8 cellular contexts compared by ENCODE assay signal in genomic region chr5:443239-444151, GRCh38. TPM values are rescaled to one million over a fixed set of nuclear protein-coding genes. Genes with fewer than 3 reads are reported as not detected.
DNase-seq lines count a peak whose midpoint lies in the region; ATAC-seq and TF ChIP-seq lines count a peak whose summit lies in the region.

No MANE protein-coding gene starts in this region.

- H3K9ac ChIP-seq in BLaER1 treated with 17β-estradiol and CSF1 and Interleukin-3, amounts not matched to agents 10 nM and 100 nM, result peak overlapping the region; percentile 86 to 92 (median 90)

- peak overlapping the region; percentile 78 to 93 (median 89); a peak in 21 of 22 replicates for H3K27ac ChIP-seq in BLaER1 treated with 17β-estradiol and CSF1 and Interleukin-3, amounts not matched to agents 10 nM and 100 nM

- H3K4me1 ChIP-seq in BLaER1 treated with 17β-estradiol and CSF1 and Interleukin-3, amounts not matched to agents 10 nM and 100 nM, result peaks cover 57 to 85% (median 62%) of the 10 kb centered on the region in 10 experiments

- H3K27me3 Mint-ChIP-seq in neural crest cell (ENCODE audit: low read depth), result no peaks in the 10 kb centered on the region

- H3K4me2 ChIP-seq in BLaER1 treated with 17β-estradiol and CSF1 and Interleukin-3, amounts not matched to agents 10 nM and 100 nM, result peak overlapping the region; percentile 97 to 100 (median 100)

- peaks cover 10% of the 10 kb centered on the region for H3K36me3 Mint-ChIP-seq in neural crest cell (ENCODE audit: low read depth)

- no peaks in the 10 kb centered on the region for H3K27me3 ChIP-seq in BLaER1 treated with 17β-estradiol and CSF1 and Interleukin-3, amounts not matched to agents 10 nM and 100 nM

- H4K20me1 ChIP-seq in BLaER1 treated with 17β-estradiol and CSF1 and Interleukin-3, amounts not matched to agents 10 nM and 100 nM, result peaks cover 10 to 49% (median 38%) of the 10 kb centered on the region in 11 experiments; a peak in 18 of 22 replicates

- peak overlapping the region; percentile 12 for H3K27ac Mint-ChIP-seq in neural crest cell (ENCODE audit: unreplicated experiment)

- H3K4me1 Mint-ChIP-seq in neural crest cell, result peaks cover 27% of the 10 kb centered on the region

- ATAC-seq in GM19452 (IDR thresholded peaks at IDR 0.05; ENCODE audit: unreplicated experiment) (peak; percentile 20), esophagus mucosa (peak; percentile 16)

- H3K9me3 ChIP-seq in BLaER1 treated with 17β-estradiol and CSF1 and Interleukin-3, amounts not matched to agents 10 nM and 100 nM (replicated peaks in 1 of 11), result no peaks in the 10 kb centered on the region

- H3K4me3 ChIP-seq in BLaER1 treated with 17β-estradiol and CSF1 and Interleukin-3, amounts not matched to agents 10 nM and 100 nM, result peak overlapping the region; percentile 83 to 96 (median 94)

- H3K9me3 Mint-ChIP-seq in neural crest cell, result no peaks in the 10 kb centered on the region

- peaks cover 23 to 30% (median 26%) of the 10 kb centered on the region in 11 experiments for H3K36me3 ChIP-seq in BLaER1 treated with 17β-estradiol and CSF1 and Interleukin-3, amounts not matched to agents 10 nM and 100 nM

- peak overlapping the region; percentile 90 for H3K4me3 Mint-ChIP-seq in neural crest cell

- DNase-seq in HuH-7 (ENCODE audit: low spot score), result peak; percentile 43
- peak; percentile 34 to 45 for DNase-seq in activated CD4-positive, alpha-beta T cell treated with anti-CD3 and anti-CD28 coated beads, Interleukin-2, amount 50 U/mL, for 48 hours
- DNase-seq in neural crest cell (ENCODE audit: low read depth, low spot score), result no peak
- DNase-seq in UCSD-AML1 (lab: John Stamatoyannopoulos, UW; ENCODE audit: unreplicated experiment), result no peak
- no peak for DNase-seq in DMS 273 treated with DMSO at 0.1 percent for 48 hours (lab: John Stamatoyannopoulos, UW)

- no peak for TF ChIP-seq CTCF in neural crest cell (conservative IDR thresholded peaks at IDR 0.05)

RNA-seq across cellular contexts. Expression of gene EXOC3, which starts 0.5 kb away (rescaled TPM):
- 37.4 TPM for total RNA-seq in esophagus mucosa
- total RNA-seq in neural crest cell, result 56.0 and 61.3 TPM in 2 replicates

Comparison
In these comparisons a context has a peak if more than half of its experiments do, and no peak if none do; other contexts are left out.
1. DNase-seq: peak in HuH-7 (single experiment) and activated CD4-positive, alpha-beta T cell treated with anti-CD3 and anti-CD28 coated beads, Interleukin-2, amount 50 U/mL, for 48 hours (2 of 2); none in neural crest cell (single experiment), UCSD-AML1 (single experiment) and DMS 273 treated with DMSO at 0.1 percent for 48 hours (single experiment).